In genomic region chr17:75614006-75614405, GRCh38 we compare ENCODE assay signal across 19 cellular contexts. TPM values are rescaled to one million over a fixed set of nuclear protein-coding genes. Genes with fewer than 3 reads are reported as not detected.
A peak's percentile ranks its signal among the peaks of the same experiment; 100 is the strongest.
DNase-seq lines count a peak whose midpoint lies in the region; ATAC-seq and TF ChIP-seq lines count a peak whose summit lies in the region.
"Had no signal": no experiment of that assay in that cellular context is flagged by ENCODE, and none has a peak within 500 bp of the region (broad histone marks: within the 10 kb centered on the region; RNA-seq: fewer than 3 reads in every experiment).

No MANE protein-coding gene starts in this region.

- H3K9me2 ChIP-seq in hepatocyte (replicated peaks; ENCODE audit: insufficient read depth) = no peaks in the 10 kb centered on the region

- intact Hi-C loops in thyroid gland (cut with DNase I) = no loop called here

- TF ChIP-seq CTCF in hepatocyte (IDR thresholded peaks at IDR 0.05; ENCODE audit: poor library complexity) (no peak), thyroid gland (IDR thresholded peaks at IDR 0.05) (no peak)

- no peaks in the 10 kb centered on the region for H3K36me3 ChIP-seq in H7 (replicated peaks; ENCODE audit: control insufficient read depth, insufficient read depth, low read length)
- H3K36me3 ChIP-seq in SJCRH30 = no peaks in the 10 kb centered on the region
- H3K36me3 ChIP-seq in hepatocyte (replicated peaks; ENCODE audit: insufficient read depth, low read depth) = no peaks in the 10 kb centered on the region
- peaks cover 21 to 40% of the 10 kb centered on the region in 2 donors for H3K36me3 ChIP-seq in thyroid gland

- DNase-seq in D341Med (ENCODE audit: low spot score) (peak; percentile 75), H7 (peak; percentile 93), SJCRH30 (peak; percentile 49 to 53), iPS-NIHi7 (ENCODE audit: extremely low spot score) (peak; percentile 79), hepatocyte (ENCODE audit: low spot score) (no peak), thyroid gland (no peak)
- DNase-seq: activated CD4-positive, alpha-beta T cell treated with anti-CD3 and anti-CD28 coated beads, Interleukin-2, amount 10 ng/mL, durations not matched to agents 24 days and 14 days; activated T-cell treated with anti-CD3 and anti-CD28 coated beads, Interleukin-2, amount 50 U/mL, for 72 hours; CD4-positive, CD25-positive, alpha-beta regulatory T cell; cortex of kidney; esophagus squamous epithelium; left ventricle myocardium inferior; naive B cell; NCI-H1417; stimulated activated naive CD4-positive, alpha-beta T cell; T-helper 2 cell had no signal

- H3K27ac ChIP-seq in SJCRH30 = no peak overlapping the region
- no peak overlapping the region for H3K27ac ChIP-seq in hepatocyte
- no peak overlapping the region for H3K27ac ChIP-seq in thyroid gland
- H3K27ac ChIP-seq: esophagus squamous epithelium, left ventricle myocardium inferior had no signal

- ATAC-seq in GM19351 (IDR thresholded peaks at IDR 0.05; ENCODE audit: unreplicated experiment) = no peak
- ATAC-seq in HG03108 (IDR thresholded peaks at IDR 0.05; ENCODE audit: unreplicated experiment) = no peak
- ATAC-seq: activated T-cell treated with anti-CD3 and anti-CD28 coated beads, Interleukin-2, amount 50 U/mL, for 72 hours had no signal

- H3K4me1 ChIP-seq in SJCRH30 = no peaks in the 10 kb centered on the region
- H3K4me1 ChIP-seq in hepatocyte (ENCODE audit: insufficient read depth) = peaks cover 13% of the 10 kb centered on the region
- H3K4me1 ChIP-seq in thyroid gland = no peaks in the 10 kb centered on the region
- H3K4me1 ChIP-seq: left ventricle myocardium inferior had no signal

- no peaks in the 10 kb centered on the region for H3K27me3 ChIP-seq in H7 (ENCODE audit: control insufficient read depth, insufficient read depth, low read length)
- H3K27me3 ChIP-seq in SJCRH30 = peaks cover 60% of the 10 kb centered on the region
- no peaks in the 10 kb centered on the region for H3K27me3 ChIP-seq in hepatocyte
- H3K27me3 ChIP-seq in thyroid gland = no peaks in the 10 kb centered on the region
- H3K27me3 ChIP-seq: esophagus squamous epithelium had no signal

- no peak overlapping the region for H2AFZ ChIP-seq in hepatocyte

- 86% methylated on average over 8 of the region's 12 CpGs for WGBS in hepatocyte (ENCODE audit: low lambda C conversion rate, missing lambda C conversion rate)
- 90 to 95% methylated on average over 6 to 7 of the region's 12 CpGs for WGBS in thyroid gland, 2 donors

- H3K4me2 ChIP-seq in hepatocyte = no peak overlapping the region

- H4K20me1 ChIP-seq in hepatocyte (ENCODE audit: insufficient read depth, poor library complexity, severe bottlenecking) = no peaks in the 10 kb centered on the region

- H3K79me2 ChIP-seq in hepatocyte = peaks cover 5% of the 10 kb centered on the region

- no peak overlapping the region for H3K4me3 ChIP-seq in H7 (ENCODE audit: insufficient read depth, low read depth, low read length)
- H3K4me3 ChIP-seq in SJCRH30 = no peak overlapping the region
- no peak overlapping the region for H3K4me3 ChIP-seq in hepatocyte
- H3K4me3 ChIP-seq in thyroid gland (replicated peaks in 1 of 3) = no peak overlapping the region
- H3K4me3 ChIP-seq: esophagus squamous epithelium, left ventricle myocardium inferior had no signal

- TF ChIP-seq POLR2A in thyroid gland (IDR thresholded peaks at IDR 0.05) = no peak

- H3K9me3 ChIP-seq in SJCRH30 (replicated peaks) (no peaks in the 10 kb centered on the region), hepatocyte (ENCODE audit: low read depth) (no peaks in the 10 kb centered on the region), thyroid gland (no peaks in the 10 kb centered on the region)
- H3K9me3 ChIP-seq: esophagus squamous epithelium, left ventricle myocardium inferior had no signal

RNA-seq across cellular contexts. Expression of gene SMIM5, which starts 19.2 kb away (rescaled TPM):
- total RNA-seq in H7 (2014; rRNA removed; shearing (Covaris generic)) = 0.11 TPM in 1 of 2 replicates, not detected in the other
- total RNA-seq in SJCRH30 (2014; rRNA removed; shearing (Covaris generic)) = 0.14 and 0.18 TPM in 2 replicates
- total RNA-seq in hepatocyte = 4.1 and 4.5 TPM in 2 replicates
- 6.8 and 7.7 TPM in 2 replicates for polyA plus RNA-seq in hepatocyte
- total RNA-seq in thyroid gland = 10 to 100 TPM in 2 of 4 donors, 1 to 10 TPM in 2; 2.3 to 13.6 (median 7.9) TPM
- total RNA-seq: RPMI7951 had no signal

RNA-seq across cellular contexts. Expression of gene MYO15B, which starts 26.4 kb away (rescaled TPM):
- 9.9 and 14.6 TPM in 2 replicates for total RNA-seq in H7 (2014; rRNA removed; shearing (Covaris generic))
- 0.02 TPM in 1 of 2 replicates, not detected in the other for total RNA-seq in SJCRH30 (2014; rRNA removed; shearing (Covaris generic))
- total RNA-seq in hepatocyte = 99.8 and 153 TPM in 2 replicates
- 124 and 132 TPM in 2 replicates for polyA plus RNA-seq in hepatocyte
- total RNA-seq in thyroid gland = 100 to 1,000 TPM in 2 of 4 donors, 10 to 100 TPM in 2; 64.9 to 209 (median 120) TPM
- total RNA-seq: RPMI7951 had no signal

RNA-seq across cellular contexts. Expression of gene RECQL5, which starts 52.9 kb away (rescaled TPM):
- total RNA-seq in H7 (2014; rRNA removed; shearing (Covaris generic)) = 36.3 and 40.0 TPM in 2 replicates
- total RNA-seq in SJCRH30 (2014; rRNA removed; shearing (Covaris generic)) = 25.9 and 28.1 TPM in 2 replicates
- 11.8 and 23.1 TPM in 2 replicates for total RNA-seq in hepatocyte
- 44.4 and 79.6 TPM in 2 replicates for polyA plus RNA-seq in hepatocyte
- 10 to 100 TPM; 41.9 to 91.8 (median 70.1) TPM for total RNA-seq in thyroid gland

RNA-seq across cellular contexts. Expression of gene SAP30BP, which starts 53.1 kb away (rescaled TPM):
- 52.9 and 61.3 TPM in 2 replicates for total RNA-seq in H7 (2014; rRNA removed; shearing (Covaris generic))
- 63.4 and 74.0 TPM in 2 replicates for total RNA-seq in SJCRH30 (2014; rRNA removed; shearing (Covaris generic))
- total RNA-seq in hepatocyte (59.3 and 67.5 TPM in 2 replicates), thyroid gland (10 to 100 TPM; 52.5 to 83.6 (median 72.7) TPM)
- 89.9 and 110 TPM in 2 replicates for polyA plus RNA-seq in hepatocyte

Comparison
In these comparisons a context has a peak if more than half of its experiments do, and no peak if none do; other contexts are left out.
1. DNase-seq: peak in D341Med (single experiment), H7 (single experiment), SJCRH30 (2 of 2) and iPS-NIHi7 (single experiment); none in hepatocyte (single experiment) and thyroid gland (0 of 2).
2. RNA of gene MYO15B, which starts 26.4 kb away (total RNA-seq): 99.8 to 153 TPM in hepatocyte, 64.9 to 209 TPM in thyroid gland and 9.9 to 14.6 TPM in H7; 0.02 TPM in SJCRH30; every median in the first group is over 10 times any median in the second.